Comparison of ENCODE assay signal across 33 cellular contexts in the genomic region with DNA sequence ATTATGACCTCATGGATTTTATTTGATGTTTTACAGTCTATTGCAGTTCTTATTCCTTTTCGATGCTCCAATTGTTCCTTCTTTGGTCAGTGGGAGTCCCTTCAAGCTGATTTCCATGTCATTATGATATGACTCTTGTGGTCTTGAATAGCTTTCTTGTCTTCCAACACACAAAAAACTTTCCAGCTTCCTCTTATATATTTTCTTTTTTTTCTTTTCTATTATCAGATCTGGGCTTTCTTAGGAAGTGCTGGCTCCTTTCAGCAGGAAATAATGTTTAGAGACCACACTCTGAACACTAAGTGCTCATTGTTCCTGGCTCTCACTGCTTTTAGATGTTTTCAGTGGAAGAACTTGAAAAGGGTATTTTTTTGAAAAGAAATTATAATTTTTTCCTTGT. TPM values are rescaled to one million over a fixed set of nuclear protein-coding genes. Genes with fewer than 3 reads are reported as not detected.
"Had no signal": no experiment of that assay in that cellular context is flagged by ENCODE, and none has a peak within 500 bp of the region (broad histone marks: within the 10 kb centered on the region; RNA-seq: fewer than 3 reads in every experiment).

No MANE protein-coding gene starts in this region.

- DNase-seq: dermis blood vessel endothelial cell; effector memory CD4-positive, alpha-beta T cell; erythroblast; esophagus squamous epithelium; gastrocnemius medialis; heart right ventricle; hippocampal formation; left cardiac atrium; left lung; mammary epithelial cell; mesendoderm; natural killer cell; pancreas; spleen; stimulated activated CD4-positive, alpha-beta T cell treated with anti-CD3 and anti-CD28 coated beads, Interleukin-4, amount 100 ng/mL, for 4 hours; stimulated activated naive CD8-positive, alpha-beta T cell treated with anti-CD3 and anti-CD28 coated beads, Interleukin-15, Interleukin-2, amounts not matched to agents 100 U/mL and 50 U/mL, for 24 hours; substantia nigra; testis; upper lobe of left lung had no signal

- H3K27me3 ChIP-seq: esophagus squamous epithelium, gastrocnemius medialis, left lung, neutrophil, pancreas, right atrium auricular region, testis, tibial nerve, upper lobe of left lung had no signal

- H3K27ac ChIP-seq: coronary artery, gastrocnemius medialis, left lung, neutrophil, pancreas, right atrium auricular region, skin epidermis, spleen, tibial nerve had no signal

- H3K4me1 ChIP-seq: esophagus squamous epithelium, gastrocnemius medialis, left lung, pancreas, right atrium auricular region, spleen, testis, upper lobe of left lung had no signal

- ATAC-seq: gastrocnemius medialis; left lung; natural killer cell; pancreas; stimulated activated memory B cell treated with anti-CD40 and anti-IgM and Interleukin-4, amounts not matched to agents 10 μg/mL and 1 μg/mL and 100 μg/mL, for 72 hours; stimulated activated naive CD8-positive, alpha-beta T cell treated with anti-CD3 and anti-CD28 coated beads, Interleukin-15, Interleukin-2, amounts not matched to agents 100 U/mL and 50 U/mL, for 24 hours had no signal

- H3K9me3 ChIP-seq: esophagus squamous epithelium, gastrocnemius medialis, heart right ventricle, left lung, neutrophil, pancreas, right atrium auricular region, spleen, testis, tibial nerve, upper lobe of left lung had no signal

- H3K4me3 ChIP-seq: esophagus squamous epithelium, gastrocnemius medialis, heart right ventricle, left lung, pancreas, right atrium auricular region, skin epidermis, spleen, testis, tibial nerve, upper lobe of left lung had no signal

RNA-seq across cellular contexts. Expression of gene SLC17A1, which starts 3.1 kb away (rescaled TPM):
- total RNA-seq: dermis blood vessel endothelial cell, esophagus squamous epithelium, fibroblast of villous mesenchyme, gastrocnemius medialis, glomerular endothelial cell, heart right ventricle, kidney epithelial cell, left cardiac atrium, left lung, lower leg skin, mammary epithelial cell, mononuclear cell, neural crest cell, omental fat pad, pancreas, posterior vena cava, right atrium auricular region, spleen, tibial nerve, upper lobe of left lung had no signal
- polyA plus RNA-seq: heart right ventricle, mammary epithelial cell, spleen had no signal

RNA-seq across cellular contexts. Expression of gene SLC17A3, which starts 39.1 kb away (rescaled TPM):
- total RNA-seq: esophagus squamous epithelium, fibroblast of villous mesenchyme, glomerular endothelial cell, heart right ventricle, kidney epithelial cell, left cardiac atrium, lower leg skin, mammary epithelial cell, neural crest cell, omental fat pad, pancreas, posterior vena cava, right atrium auricular region, spleen, tibial nerve had no signal
- polyA plus RNA-seq: heart right ventricle, mammary epithelial cell had no signal
